Comparison of ENCODE assay signal across 13 cellular contexts in genomic region chr2:239310401-239311061, GRCh38.
DNase-seq lines count a peak whose midpoint lies in the region; ATAC-seq and TF ChIP-seq lines count a peak whose summit lies in the region.
"Had no signal": no experiment of that assay in that cellular context is flagged by ENCODE, and none has a peak within 500 bp of the region (broad histone marks: within the 10 kb centered on the region; RNA-seq: fewer than 3 reads in every experiment).

No MANE protein-coding gene starts in this region.

- TF ChIP-seq CTCF in cardiac muscle cell (IDR thresholded peaks at IDR 0.05; ENCODE audit: low read depth, low read length) (no peak), left ventricle myocardium inferior (IDR thresholded peaks at IDR 0.05; ENCODE audit: borderline replicate concordance) (no peak), psoas muscle (IDR thresholded peaks at IDR 0.05) (no peak), brain microvascular endothelial cell (IDR thresholded peaks at IDR 0.05; ENCODE audit: low read depth, low read length, missing control alignments) (no peak), BE2C (IDR thresholded peaks at IDR 0.05; ENCODE audit: low read depth, low read length) (no peak)

- 35 to 45% (median 44%) methylated on average over 14 of the region's 14 CpGs for WGBS in psoas muscle, 3 donors

- intact Hi-C loops in Right ventricle myocardium superior (cut with DNase I) (loop anchor here (5.0 kb wide), 1 partner anchor 82 kb away; no protein-coding TSS in a partner anchor), left ventricle myocardium inferior (cut with micrococcal nuclease) (no loop called here), psoas muscle (cut with DNase I) (loop anchor here (2.0 to 5.0 kb wide), 3 partner anchors 18 to 87 kb away; no protein-coding TSS in a partner anchor)

- no peaks in the 10 kb centered on the region for H3K27me3 ChIP-seq in cardiac muscle cell
- H3K27me3 ChIP-seq in left ventricle myocardium inferior (ENCODE audit: low read depth) = no peaks in the 10 kb centered on the region
- H3K27me3 ChIP-seq in psoas muscle (ENCODE audit: insufficient read depth in 3 of 3, low read length in 2 of 3) = no peaks in the 10 kb centered on the region
- H3K27me3 ChIP-seq in brain microvascular endothelial cell (replicated peaks) = no peaks in the 10 kb centered on the region
- no peaks in the 10 kb centered on the region for H3K27me3 ChIP-seq in BE2C
- H3K27me3 ChIP-seq: breast epithelium had no signal

- in situ Hi-C loops in brain microvascular endothelial cell (cut with HindIII; ENCODE audit: low pct_ligation_motif_present, low sequenced_read_pairs) = no loop called here

- H3K4me1 ChIP-seq in cardiac muscle cell (ENCODE audit: low read depth) = peaks cover 30% of the 10 kb centered on the region
- peaks cover 89% of the 10 kb centered on the region for H3K4me1 ChIP-seq in left ventricle myocardium inferior
- H3K4me1 ChIP-seq in psoas muscle = peaks cover 44% of the 10 kb centered on the region
- peaks cover 25% of the 10 kb centered on the region for H3K4me1 ChIP-seq in BE2C

- no peak overlapping the region for H3K4me3 ChIP-seq in cardiac muscle cell
- no peak overlapping the region for H3K4me3 ChIP-seq in left ventricle myocardium inferior
- H3K4me3 ChIP-seq in psoas muscle = peak overlapping the region; percentile 95
- H3K4me3 ChIP-seq in brain microvascular endothelial cell (ENCODE audit: low read depth, low read length) = no peak overlapping the region
- no peak overlapping the region for H3K4me3 ChIP-seq in BE2C (ENCODE audit: low read depth, low read length)
- H3K4me3 ChIP-seq: breast epithelium, skin epidermis had no signal

- no peak for DNase-seq in cardiac muscle cell (ENCODE audit: low read depth in 1 of 2, low spot score in 1 of 2)
- no peak for DNase-seq in Right ventricle myocardium superior
- DNase-seq in left ventricle myocardium inferior = no peak
- peak; percentile 42 to 77 for DNase-seq in psoas muscle
- no peak for DNase-seq in brain microvascular endothelial cell
- no peak for DNase-seq in BE2C
- no peak for DNase-seq in NCI-H1930 (lab: John Stamatoyannopoulos, UW)
- DNase-seq: NCI-H82 had no signal

- H3K9me3 ChIP-seq in cardiac muscle cell (ENCODE audit: low read depth) (no peaks in the 10 kb centered on the region), left ventricle myocardium inferior (replicated peaks) (no peaks in the 10 kb centered on the region), psoas muscle (no peaks in the 10 kb centered on the region), BE2C (no peaks in the 10 kb centered on the region)
- H3K9me3 ChIP-seq: breast epithelium had no signal

- H3K36me3 ChIP-seq in cardiac muscle cell = no peaks in the 10 kb centered on the region
- no peaks in the 10 kb centered on the region for H3K36me3 ChIP-seq in left ventricle myocardium inferior
- no peaks in the 10 kb centered on the region for H3K36me3 ChIP-seq in psoas muscle (ENCODE audit: insufficient read depth in 1 of 2, low read depth in 1 of 2)
- no peaks in the 10 kb centered on the region for H3K36me3 ChIP-seq in brain microvascular endothelial cell (replicated peaks)
- H3K36me3 ChIP-seq in BE2C = no peaks in the 10 kb centered on the region
- H3K36me3 ChIP-seq: breast epithelium had no signal

- H3K27ac ChIP-seq in cardiac muscle cell (peak overlapping the region; percentile 34), left ventricle myocardium inferior (replicated peaks) (peak overlapping the region; percentile 89), psoas muscle (peak overlapping the region; percentile 97), brain microvascular endothelial cell (no peak overlapping the region)

- no peak for ATAC-seq in Right ventricle myocardium superior (ENCODE audit: poor library complexity)
- peak in 3 of 4 donors; percentile 23 to 34 (median 30) for ATAC-seq in psoas muscle
- ATAC-seq in GM19467 (IDR thresholded peaks at IDR 0.05; ENCODE audit: unreplicated experiment) = no peak
- ATAC-seq: esophagus mucosa, HCT116 had no signal

Comparison
In these comparisons a context has a peak if more than half of its experiments do, and no peak if none do; other contexts are left out.
1. DNase-seq: peak in psoas muscle (2 of 2); none in cardiac muscle cell (0 of 2), Right ventricle myocardium superior (single experiment), left ventricle myocardium inferior (single experiment), brain microvascular endothelial cell (single experiment), BE2C (single experiment) and NCI-H1930 (0 of 2).
2. ATAC-seq: peak in psoas muscle (3 of 4); none in Right ventricle myocardium superior (single experiment) and GM19467 (single experiment).